In genomic region chr18:5895300-5895885, GRCh38 we compare ENCODE assay signal across 9 cellular contexts. TPM values are rescaled to one million over a fixed set of nuclear protein-coding genes. Genes with fewer than 3 reads are reported as not detected.
DNase-seq lines count a peak whose midpoint lies in the region; ATAC-seq and TF ChIP-seq lines count a peak whose summit lies in the region.
"Had no signal": no experiment of that assay in that cellular context is flagged by ENCODE, and none has a peak within 500 bp of the region (broad histone marks: within the 10 kb centered on the region; RNA-seq: fewer than 3 reads in every experiment).

TSS of gene TMEM200C (minus strand) at chr18:5895522. CDS start at chr18:5892063, 3,459 bp downstream.

- TF ChIP-seq CTCF in GM06990 (IDR thresholded peaks at IDR 0.05; ENCODE audit: insufficient read depth, low read length, poor library complexity, severe bottlenecking) (no peak), brain (conservative IDR thresholded peaks at IDR 0.05) (no peak), lower leg skin (IDR thresholded peaks at IDR 0.05) (no peak), type B pancreatic cell (conservative IDR thresholded peaks at IDR 0.05) (no peak)

- ATAC-seq in HG02870 (IDR thresholded peaks at IDR 0.05; ENCODE audit: unreplicated experiment) (peak; percentile 40), HG03457 (IDR thresholded peaks at IDR 0.05; ENCODE audit: unreplicated experiment) (no peak)
- ATAC-seq in activated CD8-positive, alpha-beta memory T cell treated with anti-CD3 and anti-CD28 coated beads, Interleukin-2, amount 10 ng/mL, durations not matched to agents 7 days and 5 days, result no peak

- H3K36me3 ChIP-seq in GM06990 (ENCODE audit: control insufficient read depth, insufficient read depth, low read length), result no peaks in the 10 kb centered on the region

- in situ Hi-C loops in G401 (cut with HindIII; ENCODE audit: low sequenced_read_pairs), result no loop called here

- H3K27me3 ChIP-seq in GM06990 (replicated peaks; ENCODE audit: control insufficient read depth, insufficient read depth, low read length), result peaks cover 4% of the 10 kb centered on the region; the same call in 1 of the 2 replicates

- intact Hi-C loops in lower leg skin (cut with DNase I; ENCODE audit: low total_unique reads), result loop anchor here (10.0 kb wide), 1 partner anchor 589 kb away; no protein-coding TSS in a partner anchor

- H3K27me3 Mint-ChIP-seq in brain (peaks cover 15% of the 10 kb centered on the region), type B pancreatic cell (peaks cover 69% of the 10 kb centered on the region)
- peaks cover 58% of the 10 kb centered on the region for H3K27me3 Mint-ChIP-seq in activated CD8-positive, alpha-beta memory T cell treated with anti-CD3 and anti-CD28 coated beads, Interleukin-2, amount 10 ng/mL, durations not matched to agents 7 days and 5 days

- CTCF ChIA-PET in activated CD8-positive, alpha-beta memory T cell treated with anti-CD3 and anti-CD28 coated beads, Interleukin-2, amount 10 ng/mL, durations not matched to agents 7 days and 5 days (lab: Charles Lee), result no interaction called here

- H3K4me3 ChIP-seq in GM06990 (replicated peaks; ENCODE audit: low read depth, low read length) (peak within 1 kb of the TSS; percentile 46), lower leg skin (ENCODE audit: low read depth, poor library complexity, severe bottlenecking) (peak within 1 kb of the TSS; percentile 18)

- H3K36me3 Mint-ChIP-seq in brain (peaks cover 14% of the 10 kb centered on the region), type B pancreatic cell (peaks cover 10% of the 10 kb centered on the region)
- H3K36me3 Mint-ChIP-seq in activated CD8-positive, alpha-beta memory T cell treated with anti-CD3 and anti-CD28 coated beads, Interleukin-2, amount 10 ng/mL, durations not matched to agents 7 days and 5 days, result peaks cover 2% of the 10 kb centered on the region

- peak within 1 kb of the TSS; percentile 95 to 98 (median 95) for H3K4me3 Mint-ChIP-seq in brain
- peak within 1 kb of the TSS; percentile 93 for H3K4me3 Mint-ChIP-seq in type B pancreatic cell
- no peak within 1 kb of the TSS for H3K4me3 Mint-ChIP-seq in activated CD8-positive, alpha-beta memory T cell treated with anti-CD3 and anti-CD28 coated beads, Interleukin-2, amount 10 ng/mL, durations not matched to agents 7 days and 5 days

- no peak for TF ChIP-seq POLR2A in lower leg skin (IDR thresholded peaks at IDR 0.05)

- WGBS in lower leg skin, 2 donors, result 0 to 8% methylated on average over 8 to 38 of the region's 83 CpGs

- DNase-seq in GM06990 (ENCODE audit: extremely low read depth, insufficient read length) (no peak), lower leg skin (ENCODE audit: low spot score in 2 of 2) (no peak), type B pancreatic cell (ENCODE audit: extremely low spot score, unreplicated experiment) (peak; percentile 78), G401 (ENCODE audit: low spot score) (no peak)
- DNase-seq in activated CD8-positive, alpha-beta memory T cell treated with anti-CD3 and anti-CD28 coated beads, Interleukin-2, amount 10 ng/mL, durations not matched to agents 7 days and 5 days, result no peak

- H3K9me3 Mint-ChIP-seq in brain (no peaks in the 10 kb centered on the region), type B pancreatic cell (no peaks in the 10 kb centered on the region)
- no peaks in the 10 kb centered on the region for H3K9me3 Mint-ChIP-seq in activated CD8-positive, alpha-beta memory T cell treated with anti-CD3 and anti-CD28 coated beads, Interleukin-2, amount 10 ng/mL, durations not matched to agents 7 days and 5 days (ENCODE audit: low read depth)

- peaks cover 43% of the 10 kb centered on the region for H3K4me1 Mint-ChIP-seq in brain
- H3K4me1 Mint-ChIP-seq in type B pancreatic cell (ENCODE audit: unreplicated experiment), result peaks cover 25% of the 10 kb centered on the region
- H3K4me1 Mint-ChIP-seq in activated CD8-positive, alpha-beta memory T cell treated with anti-CD3 and anti-CD28 coated beads, Interleukin-2, amount 10 ng/mL, durations not matched to agents 7 days and 5 days, result no peaks in the 10 kb centered on the region

- H3K27ac Mint-ChIP-seq in brain (peak within 1 kb of the TSS; percentile 93 to 97 (median 95)), type B pancreatic cell (peak within 1 kb of the TSS; percentile 85)
- no peak within 1 kb of the TSS for H3K27ac Mint-ChIP-seq in activated CD8-positive, alpha-beta memory T cell treated with anti-CD3 and anti-CD28 coated beads, Interleukin-2, amount 10 ng/mL, durations not matched to agents 7 days and 5 days

RNA-seq across cellular contexts. Expression of gene TMEM200C, which starts in this region (rescaled TPM):
- polyA plus RNA-seq in brain (ENCODE audit: insufficient read depth, low read depth, low replicate concordance), result 4.3 TPM
- total RNA-seq in lower leg skin, result under 1 TPM in 3 of 4 donors, not detected in 1; 0.04 to 0.55 (median 0.32) TPM
- total RNA-seq in type B pancreatic cell (ENCODE audit: low replicate concordance), result 3.0 and 26.1 TPM in 2 replicates
- total RNA-seq in G401 (2014; rRNA removed; shearing (Covaris generic)), result not detected in 2 replicates
- not detected for total RNA-seq in activated CD8-positive, alpha-beta memory T cell treated with anti-CD3 and anti-CD28 coated beads, Interleukin-2, amount 10 ng/mL, durations not matched to agents 7 days and 5 days
- total RNA-seq: HT1080 had no signal
